21 cellular contexts compared by ENCODE assay signal in genomic region chr18:22488554-22488953, GRCh38.
A peak's percentile ranks its signal among the peaks of the same experiment; 100 is the strongest.
DNase-seq lines count a peak whose midpoint lies in the region; ATAC-seq and TF ChIP-seq lines count a peak whose summit lies in the region.
"Had no signal": no experiment of that assay in that cellular context is flagged by ENCODE, and none has a peak within 500 bp of the region (broad histone marks: within the 10 kb centered on the region; RNA-seq: fewer than 3 reads in every experiment).

No MANE protein-coding gene starts in this region.

- intact Hi-C loops in body of pancreas (cut with DNase I) (no loop called here), left cardiac atrium (cut with DNase I) (no loop called here), sigmoid colon (cut with DNase I) (no loop called here), upper lobe of right lung (cut with DNase I) (no loop called here)

- no peaks in the 10 kb centered on the region for H3K36me3 ChIP-seq in body of pancreas (replicated peaks in 1 of 2; ENCODE audit: insufficient read depth in 1 of 2, low read depth in 2 of 2)
- no peaks in the 10 kb centered on the region for H3K36me3 ChIP-seq in sigmoid colon
- no peaks in the 10 kb centered on the region for H3K36me3 ChIP-seq in upper lobe of right lung

- H3K9me3 ChIP-seq in body of pancreas (no peaks in the 10 kb centered on the region), sigmoid colon (no peaks in the 10 kb centered on the region), upper lobe of right lung (no peaks in the 10 kb centered on the region)

- DNase-seq in body of pancreas (peak; percentile 19 to 34 (median 28)), left cardiac atrium (peak; percentile 80), sigmoid colon (peak; percentile 70), upper lobe of right lung (no peak)
- no peak for DNase-seq in activated CD4-positive, alpha-beta T cell treated with anti-CD3 and anti-CD28 coated beads, Interleukin-2, amount 50 U/mL, for 1 hour
- DNase-seq in effector CD8-positive, alpha-beta T cell (lab: John Stamatoyannopoulos, UW): no peak
- DNase-seq: activated CD4-positive, alpha-beta T cell treated with anti-CD3 and anti-CD28 coated beads, Interleukin-2, amount 10 ng/mL, durations not matched to agents 24 days and 14 days; activated CD8-positive, alpha-beta memory T cell treated with anti-CD3 and anti-CD28 coated beads, Interleukin-2, amount 10 ng/mL, durations not matched to agents 7 days and 5 days; activated naive CD4-positive, alpha-beta T cell treated with anti-CD3 and anti-CD28 coated beads, Interleukin-2, amount 50 U/mL, for 16 hours; cerebellar nuclear complex; effector memory CD4-positive, alpha-beta T cell; Karpas-422; mammary epithelial cell; NCI-H1694 treated with DMSO at 0.1 percent for 48 hours; NCI-H2171 treated with DMSO at 0.1 percent for 48 hours; NCI-H524 treated with DMSO at 0.1 percent for 48 hours; posterior cingulate gyrus; T-helper 17 cell had no signal

- no peak for TF ChIP-seq EP300 in sigmoid colon (IDR thresholded peaks at IDR 0.05)

- TF ChIP-seq POLR2A in body of pancreas (IDR thresholded peaks at IDR 0.05): no peak
- TF ChIP-seq POLR2A in sigmoid colon (IDR thresholded peaks at IDR 0.05): no peak

- TF ChIP-seq CTCF in C4-2B (conservative IDR thresholded peaks at IDR 0.05) (no peak), body of pancreas (IDR thresholded peaks at IDR 0.05) (no peak), sigmoid colon (IDR thresholded peaks at IDR 0.05) (no peak), upper lobe of right lung (IDR thresholded peaks at IDR 0.05) (no peak)

- H3K4me3 ChIP-seq in body of pancreas (no peak overlapping the region), sigmoid colon (no peak overlapping the region), upper lobe of right lung (no peak overlapping the region)
- H3K4me3 ChIP-seq: SK-N-MC had no signal

- 77 to 81% methylated on average over 5 of the region's 5 CpGs for WGBS in body of pancreas, 2 donors
- WGBS in sigmoid colon, 2 donors: 76 to 86% methylated on average over 5 of the region's 5 CpGs

- H3K4me1 ChIP-seq in body of pancreas (peaks cover 15% of the 10 kb centered on the region), sigmoid colon (peaks cover 0 to 2% (median under 1%) of the 10 kb centered on the region in 4 donors), upper lobe of right lung (peaks cover 3% of the 10 kb centered on the region)

- no peak for ATAC-seq in body of pancreas
- peak; percentile 86 to 88 for ATAC-seq in left cardiac atrium
- no peak for ATAC-seq in upper lobe of right lung
- ATAC-seq in GM18867 (IDR thresholded peaks at IDR 0.05; ENCODE audit: unreplicated experiment): no peak
- ATAC-seq: activated CD8-positive, alpha-beta memory T cell treated with anti-CD3 and anti-CD28 coated beads, Interleukin-2, amount 10 ng/mL, durations not matched to agents 7 days and 5 days; T-helper 17 cell had no signal

- no peaks in the 10 kb centered on the region for H3K27me3 ChIP-seq in body of pancreas
- no peaks in the 10 kb centered on the region for H3K27me3 ChIP-seq in sigmoid colon
- H3K27me3 ChIP-seq in upper lobe of right lung: no peaks in the 10 kb centered on the region

- H3K27ac ChIP-seq in C4-2B: peak overlapping the region; percentile 53
- H3K27ac ChIP-seq in body of pancreas: no peak overlapping the region
- peak overlapping the region in 1 of 4 donors; percentile 23 for H3K27ac ChIP-seq in sigmoid colon
- H3K27ac ChIP-seq in upper lobe of right lung: no peak overlapping the region
- H3K27ac ChIP-seq: SK-N-MC had no signal

Comparison
In these comparisons a context has a peak if more than half of its experiments do, and no peak if none do; other contexts are left out.
1. ATAC-seq: peak in left cardiac atrium (2 of 2); none in body of pancreas (single experiment), upper lobe of right lung (single experiment) and GM18867 (single experiment).
2. DNase-seq: peak in body of pancreas (4 of 4), left cardiac atrium (single experiment) and sigmoid colon (single experiment); none in upper lobe of right lung (single experiment), activated CD4-positive, alpha-beta T cell treated with anti-CD3 and anti-CD28 coated beads, Interleukin-2, amount 50 U/mL, for 1 hour (single experiment) and effector CD8-positive, alpha-beta T cell (single experiment).